In the genomic region with DNA sequence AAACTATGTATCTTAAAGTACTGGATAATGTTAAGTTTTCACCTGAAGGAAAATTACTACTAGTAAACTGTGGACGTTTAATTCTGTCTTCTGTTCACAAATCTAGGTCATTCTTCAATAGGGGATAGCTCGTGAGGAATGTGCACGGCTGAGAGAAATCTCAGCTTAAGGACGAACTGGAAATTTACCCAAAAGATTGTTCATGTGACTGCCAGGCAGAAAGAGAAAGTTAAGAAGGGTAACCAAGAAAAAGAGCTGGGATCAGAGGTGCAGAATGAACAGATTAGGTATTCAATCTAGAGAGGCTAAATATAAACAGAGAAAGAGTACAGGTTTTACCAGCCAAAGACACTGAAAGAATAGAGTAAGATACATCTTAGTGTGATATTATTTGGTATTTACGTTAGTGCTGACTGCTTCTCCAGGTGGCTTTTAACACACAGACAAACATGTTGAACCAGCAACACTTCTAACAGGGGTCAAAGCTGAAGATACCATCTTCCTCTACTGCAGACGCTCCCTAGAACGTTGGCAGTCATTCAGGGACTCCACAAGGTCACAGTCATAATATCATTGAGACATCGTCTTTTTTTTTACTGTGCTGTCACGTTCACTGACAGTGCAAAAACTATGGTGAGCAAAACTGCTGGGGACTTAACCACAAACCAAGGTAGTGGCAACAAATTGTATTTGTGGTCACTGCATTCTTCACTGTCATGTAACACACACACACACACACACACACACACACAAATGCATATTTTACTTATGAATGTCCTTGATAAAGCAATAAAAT, we compare ENCODE assay signal across 1 cellular context.
TF ChIP-seq lines count a peak whose summit lies in the region.

No MANE protein-coding gene starts in this region.

TF ChIP-seq in IMR-90, 13 proteins besides CTCF, POLR2A, EP300 and RAD21:
- TF ChIP-seq CHD1 (IDR thresholded peaks at IDR 0.05; ENCODE audit: low read depth, low read length), result no peak
- TF ChIP-seq RCOR1 (IDR thresholded peaks at IDR 0.05; ENCODE audit: insufficient replicate concordance, low read length), result no peak
- TF ChIP-seq MXI1 (IDR thresholded peaks at IDR 0.05; ENCODE audit: borderline replicate concordance, low read depth, low read length), result no peak
- TF ChIP-seq SMC3 (IDR thresholded peaks at IDR 0.05; ENCODE audit: low read depth, low read length), result no peak
- no peak for TF ChIP-seq MAFK (IDR thresholded peaks at IDR 0.05; ENCODE audit: low read depth, low read length)
- TF ChIP-seq BHLHE40 (IDR thresholded peaks at IDR 0.05; ENCODE audit: low read depth, low read length), result no peak
- TF ChIP-seq CEBPB (IDR thresholded peaks at IDR 0.05; ENCODE audit: low read depth, low read length), result no peak
- no peak for TF ChIP-seq NFE2L2 (IDR thresholded peaks at IDR 0.05; ENCODE audit: low read depth, low read length)
- TF ChIP-seq FOS (IDR thresholded peaks at IDR 0.05; ENCODE audit: low read depth, low read length), result no peak
- no peak for TF ChIP-seq MAZ (IDR thresholded peaks at IDR 0.05; ENCODE audit: borderline replicate concordance, low read depth, low read length)
- TF ChIP-seq RFX5 (IDR thresholded peaks at IDR 0.05; ENCODE audit: low read depth, low read length), result no peak
- TF ChIP-seq, protein P1, sequence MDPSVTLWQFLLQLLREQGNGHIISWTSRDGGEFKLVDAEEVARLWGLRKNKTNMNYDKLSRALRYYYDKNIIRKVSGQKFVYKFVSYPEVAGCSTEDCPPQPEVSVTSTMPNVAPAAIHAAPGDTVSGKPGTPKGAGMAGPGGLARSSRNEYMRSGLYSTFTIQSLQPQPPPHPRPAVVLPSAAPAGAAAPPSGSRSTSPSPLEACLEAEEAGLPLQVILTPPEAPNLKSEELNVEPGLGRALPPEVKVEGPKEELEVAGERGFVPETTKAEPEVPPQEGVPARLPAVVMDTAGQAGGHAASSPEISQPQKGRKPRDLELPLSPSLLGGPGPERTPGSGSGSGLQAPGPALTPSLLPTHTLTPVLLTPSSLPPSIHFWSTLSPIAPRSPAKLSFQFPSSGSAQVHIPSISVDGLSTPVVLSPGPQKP (IDR thresholded peaks at IDR 0.05; ENCODE audit: borderline replicate concordance, low read depth, low read length), result no peak
- TF ChIP-seq USF2 (IDR thresholded peaks at IDR 0.05; ENCODE audit: low read depth, low read length), result no peak
